8 cellular contexts compared by ENCODE assay signal in genomic region chr1:226678251-226678650, GRCh38.
A peak's percentile ranks its signal among the peaks of the same experiment; 100 is the strongest.
DNase-seq lines count a peak whose midpoint lies in the region; ATAC-seq and TF ChIP-seq lines count a peak whose summit lies in the region.
"Had no signal": no experiment of that assay in that cellular context is flagged by ENCODE, and none has a peak within 500 bp of the region (broad histone marks: within the 10 kb centered on the region; RNA-seq: fewer than 3 reads in every experiment).

No MANE protein-coding gene starts in this region.

- 73 to 91% (median 86%) methylated on average over 2 of the region's 2 CpGs for WGBS in stomach, 5 donors
- WGBS in neuronal stem cell (ENCODE audit: extremely low coverage in 2 of 2, insufficient read length in 2 of 2, insufficient replicate concordance in 1 of 2), 2 donors: no CpG with 5 or more reads among the region's 2 CpGs

- H3K4ac ChIP-seq in neuronal stem cell (ENCODE audit: low read length): no peak overlapping the region

- no peak for TF ChIP-seq CTCF in VCaP (conservative IDR thresholded peaks at IDR 0.05)
- TF ChIP-seq CTCF in foreskin keratinocyte (conservative IDR thresholded peaks at IDR 0.05): no peak
- no peak for TF ChIP-seq CTCF in stomach (IDR thresholded peaks at IDR 0.05)
- TF ChIP-seq CTCF in WERI-Rb-1 (IDR thresholded peaks at IDR 0.05; ENCODE audit: low read depth, low read length): no peak

- H4K8ac ChIP-seq in neuronal stem cell (ENCODE audit: low read depth, low read length): no peak overlapping the region

- no peak overlapping the region for H4K91ac ChIP-seq in neuronal stem cell (ENCODE audit: low read depth, low read length, poor library complexity)

- H3K4me1 ChIP-seq in foreskin keratinocyte (peaks cover 21% of the 10 kb centered on the region), stomach (peaks cover 74 to 99% (median 86%) of the 10 kb centered on the region in 4 donors), neuronal stem cell (ENCODE audit: control insufficient read depth in 2 of 2, insufficient read depth in 1 of 2, low read depth in 1 of 2, low read length in 2 of 2) (peaks cover 18 to 40% of the 10 kb centered on the region in 2 donors)

- no peak overlapping the region for H2AK5ac ChIP-seq in neuronal stem cell (ENCODE audit: low read depth, low read length)

- no peak overlapping the region for H2BK12ac ChIP-seq in neuronal stem cell (ENCODE audit: low read length)

- DNase-seq in foreskin keratinocyte (no peak), stomach (no peak), neuronal stem cell (ENCODE audit: low spot score) (no peak), WERI-Rb-1 (no peak), NCI-H226 (no peak)
- DNase-seq: activated CD4-positive, alpha-beta T cell treated with anti-CD3 and anti-CD28 coated beads for 4 hours had no signal

- H3K23ac ChIP-seq in neuronal stem cell (ENCODE audit: low read depth, low read length, poor library complexity): no peak overlapping the region

- ATAC-seq in foreskin keratinocyte: no peak

- TF ChIP-seq POLR2A in stomach (IDR thresholded peaks at IDR 0.05): no peak

- peaks cover 2% of the 10 kb centered on the region for H3K79me1 ChIP-seq in neuronal stem cell (ENCODE audit: low read depth, low read length)

- no peaks in the 10 kb centered on the region for H3K9me3 Mint-ChIP-seq in IgD-negative memory B cell

- H3K18ac ChIP-seq in neuronal stem cell (ENCODE audit: low read length): no peak overlapping the region

- peak overlapping the region; percentile 93 for H3K27ac ChIP-seq in VCaP
- H3K27ac ChIP-seq in foreskin keratinocyte: peak overlapping the region; percentile 82
- peak overlapping the region in 4 of 5 donors; percentile 89 to 99 (median 93) for H3K27ac ChIP-seq in stomach
- no peak overlapping the region for H3K27ac ChIP-seq in neuronal stem cell (replicated peaks; ENCODE audit: low read length)
- no peak overlapping the region for H3K27ac ChIP-seq in WERI-Rb-1

- H3K27me3 Mint-ChIP-seq in IgD-negative memory B cell: no peaks in the 10 kb centered on the region

- H3K36me3 Mint-ChIP-seq in IgD-negative memory B cell: peaks cover 3% of the 10 kb centered on the region

- no peak for TF ChIP-seq EP300 in stomach (IDR thresholded peaks at IDR 0.05)

- H3K4me3 ChIP-seq in stomach (no peak overlapping the region), neuronal stem cell (ENCODE audit: low read length in 2 of 2) (no peak overlapping the region), WERI-Rb-1 (ENCODE audit: low read depth, low read length) (no peak overlapping the region)

- no peak overlapping the region for H2BK15ac ChIP-seq in neuronal stem cell (ENCODE audit: low read length)

- peaks cover 80 to 87% (median 83%) of the 10 kb centered on the region in 3 donors for H3K4me1 Mint-ChIP-seq in IgD-negative memory B cell

- peak overlapping the region; percentile 97 to 99 (median 99) for H3K27ac Mint-ChIP-seq in IgD-negative memory B cell

- no peak overlapping the region for H2AFZ ChIP-seq in neuronal stem cell (ENCODE audit: low read length)

- intact Hi-C loops in stomach (cut with DNase I; ENCODE audit: low total_unique reads): no loop called here

- H3K36me3 ChIP-seq in stomach: no peaks in the 10 kb centered on the region
- H3K36me3 ChIP-seq in neuronal stem cell (replicated peaks in 1 of 2; ENCODE audit: control insufficient read depth in 2 of 2, insufficient read depth in 2 of 2, low read length in 2 of 2): no peaks in the 10 kb centered on the region
- no peaks in the 10 kb centered on the region for H3K36me3 ChIP-seq in WERI-Rb-1

- H3K14ac ChIP-seq in neuronal stem cell (ENCODE audit: low read length): no peak overlapping the region

- H3K9me3 ChIP-seq in stomach: no peaks in the 10 kb centered on the region
- no peaks in the 10 kb centered on the region for H3K9me3 ChIP-seq in neuronal stem cell (replicated peaks in 1 of 2; ENCODE audit: control insufficient read depth in 2 of 2, insufficient read depth in 1 of 2, low read depth in 1 of 2, low read length in 2 of 2)
- H3K9me3 ChIP-seq in WERI-Rb-1 (ENCODE audit: severe bottlenecking): no peaks in the 10 kb centered on the region

- H2BK120ac ChIP-seq in neuronal stem cell (ENCODE audit: low read depth, low read length): no peak overlapping the region

- H2BK5ac ChIP-seq in neuronal stem cell (ENCODE audit: low read length): no peak overlapping the region

- H3K9ac ChIP-seq in neuronal stem cell (ENCODE audit: low read depth, low read length, poor library complexity): no peak overlapping the region

- H3K27me3 ChIP-seq in foreskin keratinocyte (no peaks in the 10 kb centered on the region), stomach (no peaks in the 10 kb centered on the region), neuronal stem cell (ENCODE audit: control insufficient read depth in 3 of 3, insufficient read depth in 3 of 3, low read depth in 1 of 3, low read length in 3 of 3) (no peaks in the 10 kb centered on the region), WERI-Rb-1 (ENCODE audit: insufficient read depth, low read depth, severe bottlenecking) (no peaks in the 10 kb centered on the region)

- peak overlapping the region in 3 of 4 donors; percentile 91 to 96 (median 93) for H3K4me3 Mint-ChIP-seq in IgD-negative memory B cell

- H3K4me2 ChIP-seq in neuronal stem cell (ENCODE audit: insufficient read depth, low read length, poor library complexity, severe bottlenecking): no peak overlapping the region

Comparison
In these comparisons a context has a peak if more than half of its experiments do, and no peak if none do; other contexts are left out.
1. H3K27ac ChIP-seq: peak in VCaP (single experiment), foreskin keratinocyte (single experiment) and stomach (4 of 5); none in neuronal stem cell (single experiment) and WERI-Rb-1 (single experiment).